Comparison of ENCODE assay signal across 10 cellular contexts in the genomic region with DNA sequence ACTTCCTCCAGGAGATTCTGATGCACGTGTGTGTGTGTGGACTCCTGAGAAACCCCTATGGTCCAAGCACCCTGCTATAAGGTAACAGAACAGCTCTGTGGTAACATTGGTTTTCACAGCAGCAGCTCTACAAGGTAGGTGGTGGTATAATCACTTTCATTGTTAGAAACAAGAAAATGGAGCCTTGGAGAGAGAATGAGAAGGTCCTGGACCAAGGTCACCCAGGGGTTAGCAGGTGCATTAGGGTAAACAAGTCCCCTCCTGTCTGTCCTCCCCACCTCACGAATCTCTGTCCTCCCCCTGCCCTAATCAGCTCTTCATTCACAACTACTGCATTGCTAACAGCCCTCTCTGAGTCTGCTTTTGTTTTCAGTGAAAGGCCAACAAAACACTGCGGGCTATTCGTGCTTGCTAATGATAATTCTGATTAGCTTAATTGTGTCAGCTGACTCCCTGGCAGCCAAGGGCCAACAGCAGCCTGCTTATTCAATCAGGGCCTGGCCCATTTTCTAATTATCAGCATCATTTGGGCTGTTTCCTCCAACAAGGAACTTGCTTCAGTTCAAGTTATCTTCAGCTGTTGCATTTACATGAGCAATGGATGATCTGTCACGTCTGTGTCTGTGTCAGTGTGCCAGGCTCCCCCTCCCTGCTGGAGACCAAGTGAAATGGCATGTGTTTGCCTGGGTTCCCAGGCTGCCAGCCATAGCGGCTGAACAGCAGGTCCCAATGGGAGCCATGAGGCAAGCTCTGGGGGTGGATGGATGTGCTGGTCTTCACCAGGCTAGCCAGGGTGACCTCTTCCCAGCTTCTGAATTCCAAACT. TPM values are rescaled to one million over a fixed set of nuclear protein-coding genes. Genes with fewer than 3 reads are reported as not detected.
DNase-seq lines count a peak whose midpoint lies in the region; ATAC-seq, FAIRE-seq and TF ChIP-seq lines count a peak whose summit lies in the region.
"Had no signal": no experiment of that assay in that cellular context is flagged by ENCODE, and none has a peak within 500 bp of the region (broad histone marks: within the 10 kb centered on the region; RNA-seq: fewer than 3 reads in every experiment).

No MANE protein-coding gene starts in this region.

- FAIRE-seq in frontal cortex (lab: Jason Lieb, UNC), result peak; percentile 37

- no peak for TF ChIP-seq POLR2A in upper lobe of left lung (IDR thresholded peaks at IDR 0.05)

- TF ChIP-seq CTCF in GM12865 (IDR thresholded peaks at IDR 0.05; ENCODE audit: insufficient read depth, low read depth, low read length, missing control alignments) (no peak), upper lobe of left lung (IDR thresholded peaks at IDR 0.05) (peak in 1 of 6 experiments; percentile 6), type B pancreatic cell (conservative IDR thresholded peaks at IDR 0.05) (no peak)

- peaks cover 19% of the 10 kb centered on the region for H3K4me1 Mint-ChIP-seq in type B pancreatic cell (ENCODE audit: unreplicated experiment)

- H3K4me3 Mint-ChIP-seq in type B pancreatic cell, result no peak overlapping the region
- H3K4me3 Mint-ChIP-seq: activated naive CD4-positive, alpha-beta T cell treated with anti-CD3 and anti-CD28 coated beads, Interleukin-2, amount 50 U/mL, for 24 hours had no signal

- no peaks in the 10 kb centered on the region for H3K36me3 ChIP-seq in upper lobe of left lung

- peaks cover 4 to 13% (median 9%) of the 10 kb centered on the region in 4 donors for H3K4me1 ChIP-seq in upper lobe of left lung

- no peak overlapping the region for H3K27ac Mint-ChIP-seq in type B pancreatic cell
- H3K27ac Mint-ChIP-seq: activated naive CD4-positive, alpha-beta T cell treated with anti-CD3 and anti-CD28 coated beads, Interleukin-2, amount 50 U/mL, for 24 hours had no signal

- no peaks in the 10 kb centered on the region for H3K9me3 ChIP-seq in upper lobe of left lung

- ATAC-seq in GM21423 (IDR thresholded peaks at IDR 0.05; ENCODE audit: unreplicated experiment) (peak; percentile 88), HG03558 (IDR thresholded peaks at IDR 0.05; ENCODE audit: extremely low read depth, unreplicated experiment) (peak; percentile 77), upper lobe of left lung (ENCODE audit: low FRiP score in 2 of 2) (no peak)
- ATAC-seq: HCT116 had no signal

- peak overlapping the region in 3 of 4 donors; percentile 18 to 33 (median 22) for H3K27ac ChIP-seq in upper lobe of left lung

- WGBS in upper lobe of left lung, 2 donors, result 63 to 79% methylated on average over 4 to 6 of the region's 6 CpGs

- H3K4me3 ChIP-seq in GM12865 (ENCODE audit: low read depth, low read length), result no peak overlapping the region
- no peak overlapping the region for H3K4me3 ChIP-seq in upper lobe of left lung

- H3K27me3 Mint-ChIP-seq in type B pancreatic cell, result no peaks in the 10 kb centered on the region
- H3K27me3 Mint-ChIP-seq: activated naive CD4-positive, alpha-beta T cell treated with anti-CD3 and anti-CD28 coated beads, Interleukin-2, amount 50 U/mL, for 24 hours had no signal

- H3K9me3 Mint-ChIP-seq in type B pancreatic cell, result no peaks in the 10 kb centered on the region
- H3K9me3 Mint-ChIP-seq: activated naive CD4-positive, alpha-beta T cell treated with anti-CD3 and anti-CD28 coated beads, Interleukin-2, amount 50 U/mL, for 24 hours had no signal

- no peak for TF ChIP-seq EP300 in upper lobe of left lung (IDR thresholded peaks at IDR 0.05)

- no peaks in the 10 kb centered on the region for H3K27me3 ChIP-seq in upper lobe of left lung

- DNase-seq in GM12865 (ENCODE audit: low read depth), result peak; percentile 64
- no peak for DNase-seq in frontal cortex (ENCODE audit: low spot score in 2 of 2)
- no peak for DNase-seq in upper lobe of left lung
- DNase-seq in type B pancreatic cell (ENCODE audit: extremely low spot score, unreplicated experiment), result no peak
- no peak for DNase-seq in T1000 (lab: John Stamatoyannopoulos, UW)
- no peak for DNase-seq in GOT3 (lab: John Stamatoyannopoulos, UW)

- H3K36me3 Mint-ChIP-seq in type B pancreatic cell, result peaks cover 10% of the 10 kb centered on the region

RNA-seq across cellular contexts. Expression of a gene that starts 56.7 kb away (rescaled TPM):
- 1.6 TPM for total RNA-seq in frontal cortex
- total RNA-seq in upper lobe of left lung, result under 1 TPM in 2 of 6 donors, not detected in 4; 0.34 to 0.40 TPM
- total RNA-seq in type B pancreatic cell (ENCODE audit: low replicate concordance), result 1.1 TPM in 1 of 2 replicates, not detected in the other

Comparison
In these comparisons a context has a peak if more than half of its experiments do, and no peak if none do; other contexts are left out.
1. ATAC-seq: peak in GM21423 (single experiment) and HG03558 (single experiment); none in upper lobe of left lung (0 of 2).